Comparison of ENCODE assay signal across 9 cellular contexts in the genomic region with DNA sequence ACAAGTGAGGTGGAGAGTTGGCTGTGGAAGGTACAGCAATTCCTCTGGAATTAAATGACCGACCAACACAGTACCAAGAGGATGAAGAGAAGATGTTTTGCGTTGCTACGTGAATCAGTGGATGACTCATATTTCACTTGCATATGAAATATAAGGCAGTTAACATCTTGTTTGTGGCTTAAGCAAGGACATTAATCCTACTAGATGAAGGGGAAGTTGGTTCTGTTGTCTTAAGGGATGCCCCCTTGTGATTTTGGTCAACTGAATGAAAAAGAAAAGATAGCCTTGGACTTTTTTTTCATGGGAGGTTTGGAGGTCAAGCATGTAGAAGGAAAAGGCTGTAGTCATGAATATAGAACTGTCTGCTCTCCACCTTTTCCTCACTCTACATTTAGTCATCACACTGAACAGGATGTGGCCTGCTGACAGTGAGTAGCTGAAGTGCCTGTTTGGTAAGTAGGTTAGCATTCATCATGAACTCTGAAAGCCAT. TPM values are rescaled to one million over a fixed set of nuclear protein-coding genes. Genes with fewer than 3 reads are reported as not detected.
DNase-seq lines count a peak whose midpoint lies in the region; ATAC-seq and TF ChIP-seq lines count a peak whose summit lies in the region.
"Had no signal": no experiment of that assay in that cellular context is flagged by ENCODE, and none has a peak within 500 bp of the region (broad histone marks: within the 10 kb centered on the region; RNA-seq: fewer than 3 reads in every experiment).

No MANE protein-coding gene starts in this region.

- intact Hi-C loops in heart left ventricle (cut with DNase I) (no loop called here), upper lobe of right lung (cut with DNase I) (no loop called here), left colon (cut with DNase I, micrococcal nuclease) (no loop called here)

- H3K27ac ChIP-seq in heart left ventricle (peak overlapping the region in 11 of 12 donors; percentile 1 to 76 (median 43)), upper lobe of right lung (peak overlapping the region; percentile 48)
- H3K27ac ChIP-seq: parathyroid adenoma had no signal

- in situ Hi-C loops in GM13976 (cut with MboI; ENCODE audit: low sequenced_read_pairs, unreplicated experiment) = no loop called here

- 61 to 84% (median 70%) methylated on average over 3 of the region's 3 CpGs for WGBS in heart left ventricle, 4 donors

- no peaks in the 10 kb centered on the region for H3K27me3 ChIP-seq in heart left ventricle
- H3K27me3 ChIP-seq in upper lobe of right lung = no peaks in the 10 kb centered on the region

- POLR2A ChIA-PET in activated CD4-positive, alpha-beta T cell treated with anti-CD3 and anti-CD28 coated beads, Interleukin-2, amount 10 ng/mL, durations not matched to agents 7 days and 5 days (lab: Charles Lee) = interaction anchor here (0.7 kb wide), 1 partner anchor 17 kb away, joined by 7 read pairs; no protein-coding TSS in a partner anchor

- CTCF ChIA-PET in activated CD4-positive, alpha-beta T cell treated with anti-CD3 and anti-CD28 coated beads, Interleukin-2, amount 10 ng/mL, durations not matched to agents 7 days and 5 days (lab: Charles Lee) = interaction anchor here (0.6 to 1.5 kb wide), 3 partner anchors 10 to 720 kb away, joined by 3 to 4 read pairs (median 3); no protein-coding TSS in a partner anchor

- TF ChIP-seq CTCF in GM13976 (IDR thresholded peaks at IDR 0.05; ENCODE audit: borderline replicate concordance, control extremely low read depth, extremely low read depth, insufficient read depth, missing control alignments) (no peak), heart left ventricle (IDR thresholded peaks at IDR 0.05) (no peak), upper lobe of right lung (IDR thresholded peaks at IDR 0.05) (no peak)

- H3K4me1 Mint-ChIP-seq in activated CD4-positive, alpha-beta T cell treated with anti-CD3 and anti-CD28 coated beads, Interleukin-2, amount 10 ng/mL, durations not matched to agents 7 days and 5 days = peaks cover 26% of the 10 kb centered on the region

- H3K27ac Mint-ChIP-seq in activated CD4-positive, alpha-beta T cell treated with anti-CD3 and anti-CD28 coated beads, Interleukin-2, amount 10 ng/mL, durations not matched to agents 7 days and 5 days = peak overlapping the region; percentile 83

- DNase-seq in GM13976 (ENCODE audit: low spot score) = peak; percentile 29
- peak; percentile 53 for DNase-seq in activated CD4-positive, alpha-beta T cell treated with anti-CD3 and anti-CD28 coated beads, Interleukin-2, amount 10 ng/mL, durations not matched to agents 7 days and 5 days
- peak in 1 of 5 donors; percentile 30 for DNase-seq in heart left ventricle
- no peak for DNase-seq in upper lobe of right lung
- DNase-seq in NCI-H2081 treated with DMSO at 0.1 percent for 48 hours (lab: John Stamatoyannopoulos, UW) = no peak
- DNase-seq in left colon = no peak

- H3K36me3 ChIP-seq in heart left ventricle = peaks cover 0 to 55% (median 32%) of the 10 kb centered on the region in 9 donors
- H3K36me3 ChIP-seq in upper lobe of right lung = peaks cover 34% of the 10 kb centered on the region

- H3K4me1 ChIP-seq in heart left ventricle (peaks cover 0 to 26% (median 7%) of the 10 kb centered on the region in 12 donors), upper lobe of right lung (no peaks in the 10 kb centered on the region)
- H3K4me1 ChIP-seq: parathyroid adenoma had no signal

- H3K9me3 ChIP-seq in heart left ventricle (no peaks in the 10 kb centered on the region), upper lobe of right lung (no peaks in the 10 kb centered on the region)

- H3K4me3 ChIP-seq in heart left ventricle = no peak overlapping the region
- H3K4me3 ChIP-seq in upper lobe of right lung = no peak overlapping the region

- H3K27me3 Mint-ChIP-seq in activated CD4-positive, alpha-beta T cell treated with anti-CD3 and anti-CD28 coated beads, Interleukin-2, amount 10 ng/mL, durations not matched to agents 7 days and 5 days = no peaks in the 10 kb centered on the region

- peaks cover 12% of the 10 kb centered on the region for H3K36me3 Mint-ChIP-seq in activated CD4-positive, alpha-beta T cell treated with anti-CD3 and anti-CD28 coated beads, Interleukin-2, amount 10 ng/mL, durations not matched to agents 7 days and 5 days (ENCODE audit: low read depth)

- no peaks in the 10 kb centered on the region for H3K9me3 Mint-ChIP-seq in activated CD4-positive, alpha-beta T cell treated with anti-CD3 and anti-CD28 coated beads, Interleukin-2, amount 10 ng/mL, durations not matched to agents 7 days and 5 days

- no peak overlapping the region for H3K4me3 Mint-ChIP-seq in activated CD4-positive, alpha-beta T cell treated with anti-CD3 and anti-CD28 coated beads, Interleukin-2, amount 10 ng/mL, durations not matched to agents 7 days and 5 days

- ATAC-seq in HG03442 (IDR thresholded peaks at IDR 0.05; ENCODE audit: unreplicated experiment) (peak; percentile 71), heart left ventricle (peak; percentile 44 to 84 (median 76)), upper lobe of right lung (peak; percentile 32), HG02840 (IDR thresholded peaks at IDR 0.05; ENCODE audit: low FRiP score, unreplicated experiment) (no peak), left colon (no peak)

- TF ChIP-seq POLR2A in heart left ventricle (IDR thresholded peaks at IDR 0.05) = no peak

RNA-seq across cellular contexts. Expression of a gene that starts 33.9 kb away (rescaled TPM):
- 1 to 10 TPM; 3.7 to 3.9 TPM for total RNA-seq in activated CD4-positive, alpha-beta T cell treated with anti-CD3 and anti-CD28 coated beads, Interleukin-2, amount 10 ng/mL, durations not matched to agents 7 days and 5 days
- total RNA-seq in heart left ventricle (100 to 1,000 TPM in 7 of 9 donors, 10 to 100 TPM in 2; 67.9 to 177 (median 119) TPM), upper lobe of right lung (23.1 TPM), left colon (10 to 100 TPM in 1 of 2 donors, 1 to 10 TPM in 1; 9.6 to 22.6 TPM)
- 10 to 100 TPM; 15.1 to 60.1 TPM for polyA plus RNA-seq in heart left ventricle

Comparison
In these comparisons a context has a peak if more than half of its experiments do, and no peak if none do; other contexts are left out.
1. DNase-seq: peak in GM13976 (single experiment) and activated CD4-positive, alpha-beta T cell treated with anti-CD3 and anti-CD28 coated beads, Interleukin-2, amount 10 ng/mL, durations not matched to agents 7 days and 5 days (single experiment); none in upper lobe of right lung (single experiment), NCI-H2081 treated with DMSO at 0.1 percent for 48 hours (single experiment) and left colon (0 of 2).
2. ATAC-seq: peak in HG03442 (single experiment), heart left ventricle (4 of 4) and upper lobe of right lung (single experiment); none in HG02840 (single experiment) and left colon (single experiment).